In the genomic region with DNA sequence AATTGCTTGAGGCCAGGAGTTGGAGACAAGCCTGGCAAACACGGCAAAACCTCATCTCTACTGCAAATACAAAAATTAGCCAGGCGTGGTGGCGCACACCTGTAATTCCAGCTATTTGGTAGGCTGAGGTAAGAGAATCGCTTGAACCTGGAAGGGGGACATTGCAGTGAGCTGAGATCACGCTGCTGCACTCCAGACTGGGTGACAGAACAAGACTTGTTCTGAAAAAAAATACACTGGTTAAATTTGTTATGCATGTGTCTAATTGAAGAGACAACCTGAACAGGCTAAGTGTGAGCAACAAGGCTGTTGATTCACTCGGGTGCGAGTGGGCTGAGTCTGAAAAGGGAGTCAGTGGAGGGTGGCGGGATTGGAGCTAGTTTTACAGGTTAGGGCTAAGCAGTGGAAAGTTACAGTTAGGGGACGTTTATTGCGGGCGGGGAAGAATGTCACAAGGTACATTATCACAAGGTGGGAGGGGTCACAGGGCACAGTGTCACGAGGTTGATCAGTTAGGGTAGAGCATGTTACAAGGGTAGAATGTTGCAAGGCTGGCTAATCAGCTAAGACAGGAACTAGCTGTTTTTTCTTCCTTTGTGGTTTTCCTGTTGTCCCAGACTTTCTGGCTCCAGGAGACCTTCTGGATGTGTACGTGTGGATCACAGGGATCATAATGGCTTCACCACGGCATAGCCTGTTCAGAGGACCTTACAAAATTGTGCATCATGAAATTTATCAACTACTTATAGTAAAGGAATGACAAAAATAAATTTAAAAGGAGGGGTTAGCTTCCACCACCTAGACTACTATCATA, we compare ENCODE assay signal across 13 cellular contexts.
DNase-seq lines count a peak whose midpoint lies in the region; ATAC-seq, FAIRE-seq and TF ChIP-seq lines count a peak whose summit lies in the region.
"Had no signal": no experiment of that assay in that cellular context is flagged by ENCODE, and none has a peak within 500 bp of the region (broad histone marks: within the 10 kb centered on the region; RNA-seq: fewer than 3 reads in every experiment).

No MANE protein-coding gene starts in this region.

- H3K9ac ChIP-seq in GM12878 (ENCODE audit: control insufficient read depth, insufficient read depth, low read length): no peak overlapping the region
- H3K9ac ChIP-seq in liver (ENCODE audit: low read depth in 1 of 2, low read length in 2 of 2): no peak overlapping the region
- no peak overlapping the region for H3K9ac ChIP-seq in MM.1S (ENCODE audit: low read length)

- intact Hi-C loops in GM12878 (cut with micrococcal nuclease; ENCODE audit: unreplicated experiment): no loop called here

- H3K9me2 ChIP-seq in MM.1S (replicated peaks; ENCODE audit: insufficient read depth, low read length): no peaks in the 10 kb centered on the region

- H3K27ac Mint-ChIP-seq in CD8-positive, alpha-beta memory T cell: no peak overlapping the region
- H3K27ac Mint-ChIP-seq: WTC11 had no signal

- H3K36me3 Mint-ChIP-seq in CD8-positive, alpha-beta memory T cell: no peaks in the 10 kb centered on the region

- no peak for TF ChIP-seq RAD21 in GM12878 (IDR thresholded peaks at IDR 0.05; ENCODE audit: insufficient read depth, low read depth, low read length)
- TF ChIP-seq RAD21 in liver (IDR thresholded peaks at IDR 0.05): no peak

- POLR2A ChIA-PET in CD8-positive, alpha-beta memory T cell (lab: Charles Lee): no interaction called here
- POLR2A ChIA-PET in GM12878 (lab: Charles Lee): no interaction called here

- in situ Hi-C loops in GM12878 (cut with MboI): no loop called here

- H3K36me3 ChIP-seq in CD8-positive, alpha-beta memory T cell (ENCODE audit: insufficient read depth, low read length): no peaks in the 10 kb centered on the region
- H3K36me3 ChIP-seq in GM12878 (ENCODE audit: control insufficient read depth in 2 of 2, insufficient read depth in 2 of 2, low read length in 1 of 2) (no peaks in the 10 kb centered on the region), liver (ENCODE audit: control insufficient read depth in 4 of 4, insufficient read depth in 3 of 4, low read depth in 1 of 4, low read length in 3 of 4) (no peaks in the 10 kb centered on the region), MM.1S (replicated peaks; ENCODE audit: insufficient read depth, low read length) (no peaks in the 10 kb centered on the region)
- H3K36me3 ChIP-seq: uterus had no signal

- RAD21 ChIA-PET in GM12878 (lab: Charles Lee; ENCODE audit: unreplicated experiment): no interaction called here

- H2AFZ ChIP-seq in GM12878 (ENCODE audit: control insufficient read depth, low read depth, low read length) (no peak overlapping the region), MM.1S (ENCODE audit: low read length) (no peak overlapping the region)

- no peaks in the 10 kb centered on the region for H3K4me1 ChIP-seq in CD8-positive, alpha-beta memory T cell (ENCODE audit: insufficient read depth, low read length)
- H3K4me1 ChIP-seq in GM12878 (ENCODE audit: control insufficient read depth, insufficient read depth, low read length): no peaks in the 10 kb centered on the region
- no peaks in the 10 kb centered on the region for H3K4me1 ChIP-seq in liver (ENCODE audit: control insufficient read depth in 4 of 4, insufficient read depth in 4 of 4, low read length in 3 of 4)
- peaks cover 12% of the 10 kb centered on the region for H3K4me1 ChIP-seq in MM.1S (ENCODE audit: low read length)
- H3K4me1 ChIP-seq: uterus had no signal

- H3K27ac ChIP-seq in CD8-positive, alpha-beta memory T cell (ENCODE audit: low read depth, low read length): peak overlapping the region; percentile 78
- H3K27ac ChIP-seq in GM12878 (ENCODE audit: control insufficient read depth, insufficient read depth) (no peak overlapping the region), liver (ENCODE audit: low read depth in 1 of 2, low read length in 2 of 2) (no peak overlapping the region), MM.1S (ENCODE audit: low read length) (no peak overlapping the region)
- H3K27ac ChIP-seq: uterus had no signal

- BruUV-seq in GM12878 (replicated peaks; lab: Mats Ljungman, UMichigan): no TSS peak

- no peaks in the 10 kb centered on the region for H3K27me3 Mint-ChIP-seq in CD8-positive, alpha-beta memory T cell

- H3K79me2 ChIP-seq in GM12878 (ENCODE audit: control insufficient read depth, insufficient read depth, low read length): no peaks in the 10 kb centered on the region
- H3K79me2 ChIP-seq in MM.1S (ENCODE audit: low read length): no peaks in the 10 kb centered on the region

- no peaks in the 10 kb centered on the region for H4K20me1 ChIP-seq in GM12878 (ENCODE audit: control insufficient read depth, insufficient read depth)
- H4K20me1 ChIP-seq in MM.1S (ENCODE audit: insufficient read depth, low read length): no peaks in the 10 kb centered on the region

- no peaks in the 10 kb centered on the region for H3K9me3 ChIP-seq in CD8-positive, alpha-beta memory T cell (ENCODE audit: low read length)
- no peaks in the 10 kb centered on the region for H3K9me3 ChIP-seq in GM12878 (replicated peaks; ENCODE audit: control insufficient read depth, insufficient read depth, low read length)
- H3K9me3 ChIP-seq in liver (ENCODE audit: control insufficient read depth in 4 of 4, low read length in 3 of 4): peaks cover 0 to 2% (median 0%) of the 10 kb centered on the region in 4 donors
- no peaks in the 10 kb centered on the region for H3K9me3 ChIP-seq in MM.1S (replicated peaks; ENCODE audit: insufficient read depth, low read length)
- H3K9me3 ChIP-seq: uterus had no signal

- no peak overlapping the region for H3K4me3 ChIP-seq in CD8-positive, alpha-beta memory T cell (ENCODE audit: low read length)
- H3K4me3 ChIP-seq in GM12878 (no peak overlapping the region), liver (ENCODE audit: low read depth in 1 of 3, low read length in 3 of 3) (no peak overlapping the region), MM.1S (ENCODE audit: low read length) (no peak overlapping the region)
- H3K4me3 ChIP-seq: uterus had no signal

- H3K4me2 ChIP-seq in GM12878 (ENCODE audit: control insufficient read depth, insufficient read depth) (no peak overlapping the region), MM.1S (ENCODE audit: low read depth, low read length) (no peak overlapping the region)

- H3K4me3 Mint-ChIP-seq in CD8-positive, alpha-beta memory T cell: no peak overlapping the region
- H3K4me3 Mint-ChIP-seq: WTC11 had no signal

- TF ChIP-seq CTCF in GM12878 (IDR thresholded peaks at IDR 0.05 in 2 of 3, conservative IDR thresholded peaks at IDR 0.05 in 1 of 3; ENCODE audit: control insufficient read depth in 2 of 3, extremely low read depth in 1 of 3, insufficient read depth in 1 of 3, low read depth in 3 of 3, low read length in 3 of 3): no peak
- TF ChIP-seq CTCF in liver (IDR thresholded peaks at IDR 0.05; ENCODE audit: low read depth, low read length, missing input control): no peak
- no peak for TF ChIP-seq CTCF in MM.1S (IDR thresholded peaks at IDR 0.05; ENCODE audit: low read length)

- H3K4me1 Mint-ChIP-seq in CD8-positive, alpha-beta memory T cell: no peaks in the 10 kb centered on the region

- ATAC-seq in GM12878: peak; percentile 23; the same call in 2 of the 3 replicates
- ATAC-seq in HG03039 (IDR thresholded peaks at IDR 0.05; ENCODE audit: unreplicated experiment): no peak
- ATAC-seq in HG03432 (IDR thresholded peaks at IDR 0.05; ENCODE audit: unreplicated experiment): no peak
- ATAC-seq: WTC11 had no signal

- WGBS in GM12878 (ENCODE audit: insufficient coverage, insufficient replicate concordance, low lambda C conversion rate, missing lambda C conversion rate): 17% methylated on average over 14 of the region's 14 CpGs
- WGBS in liver: 67% methylated on average over 14 of the region's 14 CpGs

- no peak for TF ChIP-seq POLR2A in GM12878 (IDR thresholded peaks at IDR 0.05; ENCODE audit: low read depth, low read length)

- H3F3A ChIP-seq in MM.1S (ENCODE audit: insufficient read depth, low read length): no peaks in the 10 kb centered on the region

- no peak for TF ChIP-seq EP300 in GM12878 (IDR thresholded peaks at IDR 0.05; ENCODE audit: borderline replicate concordance in 1 of 2, control insufficient read depth in 1 of 2, low read depth in 2 of 2, low read length in 2 of 2)

- SMC1A ChIA-PET in GM12878 (lab: Charles Lee; ENCODE audit: uncharacterized antibody, unreplicated experiment): interaction anchor here (1.0 to 2.5 kb wide), 5 partner anchors 9 to 119 kb away, joined by 3 to 7 read pairs (median 5); no protein-coding TSS in a partner anchor

- FAIRE-seq in GM12878 (lab: Jason Lieb, UNC): no peak

- CTCF ChIA-PET in CD8-positive, alpha-beta memory T cell (lab: Charles Lee): no interaction called here
- CTCF ChIA-PET in GM12878 (lab: Yijun Ruan, JAX): interaction anchor here (1.5 kb wide), 1 partner anchor 59 kb away, joined by 3 read pairs; no protein-coding TSS in a partner anchor

- DNase-seq in CD8-positive, alpha-beta memory T cell: no peak
- DNase-seq in M059J (ENCODE audit: low read depth) (peak; percentile 29), GM12878 (ENCODE audit: low read depth, low spot score) (no peak), MM.1S (no peak), mesenteric fat pad (ENCODE audit: low spot score) (no peak)
- DNase-seq: activated naive CD4-positive, alpha-beta T cell; cortex of kidney; NCI-H1092 treated with DMSO at 0.1 percent for 48 hours had no signal

- peaks cover 0 to 21% (median 1%) of the 10 kb centered on the region in 5 donors for H3K9me3 Mint-ChIP-seq in CD8-positive, alpha-beta memory T cell

- H3K27me3 ChIP-seq in CD8-positive, alpha-beta memory T cell (ENCODE audit: insufficient read depth, low read length, poor library complexity, severe bottlenecking): no peaks in the 10 kb centered on the region
- H3K27me3 ChIP-seq in GM12878 (replicated peaks in 1 of 2; ENCODE audit: control insufficient read depth in 2 of 2, insufficient read depth in 2 of 2, low read length in 1 of 2) (no peaks in the 10 kb centered on the region), liver (ENCODE audit: control insufficient read depth in 4 of 4, insufficient read depth in 4 of 4, low read length in 3 of 4) (no peaks in the 10 kb centered on the region), MM.1S (replicated peaks; ENCODE audit: insufficient read depth, low read length) (no peaks in the 10 kb centered on the region)
- H3K27me3 ChIP-seq: uterus had no signal

TF ChIP-seq in GM12878, 131 proteins besides CTCF, POLR2A, EP300 and RAD21 (continues in another document):
- no peak for TF ChIP-seq GATAD2B (conservative IDR thresholded peaks at IDR 0.05; ENCODE audit: low read depth)

TF ChIP-seq in liver, 16 proteins besides CTCF, POLR2A, EP300 and RAD21 (continues in another document):
- TF ChIP-seq RXRA (IDR thresholded peaks at IDR 0.05) (no peak), NR2F2 (IDR thresholded peaks at IDR 0.05) (peak; percentile 74), YY1 (IDR thresholded peaks at IDR 0.05) (peak; percentile 80)
